Comparison of ENCODE assay signal across 5 cellular contexts in the genomic region with DNA sequence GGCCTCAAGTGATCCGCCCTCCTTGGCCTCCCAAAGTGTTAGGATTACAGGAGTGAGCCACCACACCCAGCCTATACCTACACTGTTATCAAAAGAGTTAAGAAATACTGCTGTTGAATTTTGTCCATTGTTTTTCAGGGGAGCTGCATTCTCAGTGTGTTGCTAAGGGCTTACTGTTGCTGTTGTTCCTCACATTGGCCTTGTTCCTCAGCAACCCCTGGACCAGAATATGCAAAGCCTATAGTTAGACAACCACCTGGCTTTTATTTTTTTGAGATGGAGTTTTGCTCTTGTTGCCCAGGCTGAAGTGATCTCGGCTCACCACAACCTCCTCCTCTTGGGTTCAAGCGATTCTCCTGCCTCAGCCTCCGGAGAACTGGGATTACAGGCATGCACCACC.
"Had no signal": no experiment of that assay in that cellular context is flagged by ENCODE, and none has a peak within 500 bp of the region (broad histone marks: within the 10 kb centered on the region; RNA-seq: fewer than 3 reads in every experiment).

No MANE protein-coding gene starts in this region.

- ATAC-seq: K562 had no signal

- DNase-seq: GM23248, H9, HCEC 1CT, IMR-90 had no signal

- H3K4me3 Mint-ChIP-seq: H9 had no signal

- H3K4me1 Mint-ChIP-seq: H9 had no signal

- H3K27ac Mint-ChIP-seq: H9 had no signal

- H3K9me3 Mint-ChIP-seq: H9 had no signal

- H3K27ac ChIP-seq: GM23248 had no signal
